ENCODE assay signal across 2 cellular contexts in the genomic region with DNA sequence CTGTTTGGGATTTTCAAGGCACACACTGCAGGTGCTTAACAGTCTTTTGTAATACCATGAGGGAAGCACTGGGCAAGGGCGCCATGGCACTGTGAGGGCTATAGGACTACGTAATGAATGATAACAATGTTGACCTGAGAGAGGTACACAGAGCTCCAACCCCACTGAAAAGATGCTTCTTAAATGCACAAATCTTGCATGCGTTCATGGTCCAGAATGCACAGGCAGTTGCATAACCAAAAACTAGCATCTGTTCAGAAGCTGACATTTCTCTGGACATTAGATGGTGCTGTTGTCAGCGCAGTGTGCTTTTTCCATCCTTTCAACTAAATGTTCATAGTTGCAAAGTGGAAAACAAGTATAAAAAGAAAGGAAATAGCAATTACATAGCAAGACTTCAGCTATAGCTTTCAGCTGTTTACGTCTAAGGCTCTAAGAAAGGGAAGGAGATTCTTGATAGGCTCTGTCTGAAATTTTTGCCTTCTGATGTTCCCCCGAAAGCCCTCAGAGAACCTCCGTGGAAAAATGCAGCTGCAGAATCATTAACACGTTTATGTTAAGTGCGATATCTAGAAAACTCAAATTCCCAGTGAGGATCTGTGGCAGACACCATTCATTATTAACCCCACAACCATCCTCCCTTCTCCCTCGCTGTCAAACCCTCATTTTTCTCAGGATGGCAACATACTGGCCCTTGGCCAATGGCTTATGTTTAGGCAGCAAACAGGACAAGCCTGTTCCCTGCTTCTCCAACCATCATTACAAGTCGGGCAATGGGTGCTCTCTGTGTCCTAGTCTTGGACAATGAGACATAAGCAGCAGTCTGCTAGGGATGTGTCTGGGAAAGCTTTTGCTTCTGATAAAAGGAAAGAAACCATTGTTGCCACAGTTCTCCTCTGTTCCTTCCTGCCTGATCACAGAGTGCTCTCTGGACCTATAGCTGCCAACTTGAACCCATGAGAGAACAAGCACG.
TF ChIP-seq lines count a peak whose summit lies in the region.

No MANE protein-coding gene starts in this region.

TF ChIP-seq in SK-N-SH, 30 proteins besides CTCF, POLR2A, EP300 and RAD21 (continued from another document):
- TF ChIP-seq ZBTB33 (IDR thresholded peaks at IDR 0.05; ENCODE audit: borderline replicate concordance, low read depth), result no peak
TF ChIP-seq in SK-N-SH: peak in this region for 1.

TF ChIP-seq in HEK293T, 16 proteins besides CTCF, POLR2A, EP300 and RAD21 (continued from another document):
- TF ChIP-seq BHLHE40 (IDR thresholded peaks at IDR 0.05; ENCODE audit: borderline replicate concordance) (no peak), HDGF (IDR thresholded peaks at IDR 0.05; ENCODE audit: borderline replicate concordance) (no peak), FOXA1 (IDR thresholded peaks at IDR 0.05) (no peak), ARNT (IDR thresholded peaks at IDR 0.05) (no peak), FOXM1 (IDR thresholded peaks at IDR 0.05; ENCODE audit: borderline replicate concordance) (no peak)
TF ChIP-seq in HEK293T: peak in this region for 0.
